In the genomic region with DNA sequence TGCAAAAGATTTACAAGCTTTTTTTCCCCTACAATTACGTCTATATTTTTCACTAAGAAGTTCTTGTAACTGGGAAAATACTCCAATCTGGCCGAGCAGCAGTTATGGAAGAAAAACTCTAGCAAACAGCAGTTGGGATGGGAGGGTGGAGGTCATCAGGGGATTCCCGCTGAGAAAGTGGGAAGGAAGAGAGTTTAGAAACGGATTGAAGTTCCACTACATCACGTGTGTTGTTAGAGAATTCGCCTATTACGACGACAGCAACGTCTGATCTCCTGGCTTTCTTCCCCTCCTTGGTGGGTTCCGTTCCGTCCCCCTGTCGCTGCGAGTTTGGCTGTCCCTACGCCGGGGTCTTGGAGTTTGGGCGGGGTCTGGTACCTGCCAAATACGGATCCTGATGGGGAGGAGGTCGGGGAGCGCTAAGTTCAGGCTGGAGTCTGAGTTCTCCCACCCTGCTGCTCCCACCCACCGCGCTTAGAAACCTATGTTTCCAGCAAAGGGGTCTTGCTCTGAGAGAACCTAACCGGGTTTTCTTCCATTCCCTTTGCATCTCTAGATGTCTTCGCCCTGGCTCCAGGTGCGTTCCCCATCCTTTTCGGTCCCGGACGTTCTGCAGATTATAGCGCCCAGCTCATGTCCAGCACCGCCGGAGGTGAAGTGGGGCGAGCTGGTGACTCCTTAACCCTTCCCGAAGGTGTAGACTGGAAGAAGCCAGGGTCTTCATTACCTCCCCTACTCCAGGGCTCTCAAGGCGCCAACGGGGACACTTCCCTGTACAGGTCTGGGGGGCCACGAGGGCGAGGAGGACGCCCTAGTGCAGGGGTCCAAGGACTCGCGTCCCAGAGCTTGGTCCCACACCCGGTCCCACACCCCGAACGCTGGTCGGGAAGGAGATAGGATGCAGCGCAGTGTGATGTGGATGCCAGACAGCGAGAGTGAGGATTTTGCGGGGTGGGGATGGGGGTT, we compare ENCODE assay signal across 8 cellular contexts.
DNase-seq lines count a peak whose midpoint lies in the region; ATAC-seq and TF ChIP-seq lines count a peak whose summit lies in the region.

No MANE protein-coding gene starts in this region.

- H3K4me3 ChIP-seq in epithelial cell of esophagus (ENCODE audit: low read length), result peak overlapping the region; percentile 42

- peak overlapping the region; percentile 50 to 61 for H3K4me3 Mint-ChIP-seq in stimulated activated naive CD8-positive, alpha-beta T cell treated with anti-CD3 and anti-CD28 coated beads, Interleukin-15, amount 100 ng/mL, for 72 hours
- peak overlapping the region; percentile 71 to 91 (median 86) for H3K4me3 Mint-ChIP-seq in nephron

- H3K27me3 Mint-ChIP-seq in stimulated activated naive CD8-positive, alpha-beta T cell treated with anti-CD3 and anti-CD28 coated beads, Interleukin-15, amount 100 ng/mL, for 72 hours, result peaks cover 57% of the 10 kb centered on the region
- peaks cover 79% of the 10 kb centered on the region for H3K27me3 Mint-ChIP-seq in nephron (ENCODE audit: low read depth)

- ATAC-seq in stimulated activated naive CD8-positive, alpha-beta T cell treated with anti-CD3 and anti-CD28 coated beads, Interleukin-15, amount 100 ng/mL, for 72 hours, result peak; percentile 39
- ATAC-seq in stimulated activated naive CD8-positive, alpha-beta T cell treated with anti-CD3 and anti-CD28 coated beads, Interleukin-15, Interleukin-2, amounts not matched to agents 100 U/mL and 50 U/mL, for 24 hours, result no peak
- ATAC-seq in GM18870 (IDR thresholded peaks at IDR 0.05; ENCODE audit: unreplicated experiment), result no peak

- DNase-seq in stimulated activated naive CD8-positive, alpha-beta T cell treated with anti-CD3 and anti-CD28 coated beads, Interleukin-15, amount 100 ng/mL, for 72 hours, result no peak
- no peak for DNase-seq in stimulated activated naive CD8-positive, alpha-beta T cell treated with anti-CD3 and anti-CD28 coated beads, Interleukin-15, Interleukin-2, amounts not matched to agents 100 U/mL and 50 U/mL, for 24 hours
- DNase-seq in epithelial cell of esophagus (ENCODE audit: low read depth), result no peak
- DNase-seq in middle frontal gyrus (ENCODE audit: extremely low spot score, low spot score), result no peak
- no peak for DNase-seq in GM19240 (ENCODE audit: insufficient read length, low spot score)
- DNase-seq in NCI-H2107 (lab: John Stamatoyannopoulos, UW), result no peak

- TF ChIP-seq CTCF in epithelial cell of esophagus (IDR thresholded peaks at IDR 0.05; ENCODE audit: insufficient read depth, low read depth, low read length, missing control alignments), result no peak
- TF ChIP-seq CTCF in nephron (IDR thresholded peaks at IDR 0.05; ENCODE audit: unreplicated experiment in 3 of 3), result no peak

- H3K4me1 Mint-ChIP-seq in stimulated activated naive CD8-positive, alpha-beta T cell treated with anti-CD3 and anti-CD28 coated beads, Interleukin-15, amount 100 ng/mL, for 72 hours, result peaks cover 15% of the 10 kb centered on the region
- H3K4me1 Mint-ChIP-seq in nephron, result peaks cover 10% of the 10 kb centered on the region

- H3K36me3 Mint-ChIP-seq in nephron (ENCODE audit: low read depth), result no peaks in the 10 kb centered on the region

- H3K9me3 Mint-ChIP-seq in stimulated activated naive CD8-positive, alpha-beta T cell treated with anti-CD3 and anti-CD28 coated beads, Interleukin-15, amount 100 ng/mL, for 72 hours, result no peaks in the 10 kb centered on the region
- H3K9me3 Mint-ChIP-seq in nephron, result no peaks in the 10 kb centered on the region

- H3K27ac Mint-ChIP-seq in stimulated activated naive CD8-positive, alpha-beta T cell treated with anti-CD3 and anti-CD28 coated beads, Interleukin-15, amount 100 ng/mL, for 72 hours, result peak overlapping the region in 1 of 2 donors; percentile 43
- H3K27ac Mint-ChIP-seq in nephron, result no peak overlapping the region
